In the genomic region with DNA sequence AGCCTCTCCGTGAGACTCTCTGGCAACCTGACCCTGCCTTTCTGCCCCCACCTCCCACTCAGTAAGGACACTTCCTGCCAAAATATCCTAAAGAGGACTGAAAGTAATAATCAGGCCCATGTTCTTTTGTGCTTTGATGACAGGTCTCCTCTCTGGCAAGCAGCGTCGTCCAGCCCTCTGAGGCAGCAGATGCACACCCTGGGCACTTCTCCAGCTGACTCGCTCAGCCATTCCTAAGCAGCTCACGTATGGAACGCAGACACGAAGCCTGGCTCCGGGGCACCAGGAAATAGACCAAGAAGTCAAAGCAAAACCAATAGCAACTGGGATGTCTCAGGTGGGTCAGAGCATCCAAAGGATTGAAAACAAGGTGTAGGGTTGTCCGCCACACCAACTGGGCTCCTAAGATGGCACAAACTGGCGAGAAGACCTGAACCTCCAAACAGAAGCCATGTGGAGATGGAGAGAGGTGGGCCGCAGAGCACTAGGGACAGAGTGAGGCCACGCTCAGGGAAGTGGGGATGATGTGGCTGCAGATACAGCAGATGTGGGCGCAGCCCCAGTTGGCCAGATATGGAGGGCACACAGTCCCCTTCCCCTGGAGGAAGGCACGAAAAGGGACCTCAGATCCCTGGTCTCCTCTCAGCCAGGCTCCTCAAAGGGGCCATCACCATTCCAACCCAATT, we compare ENCODE assay signal across 1 cellular context.
TF ChIP-seq lines count a peak whose summit lies in the region.

No MANE protein-coding gene starts in this region.

TF ChIP-seq in GM23338, 12 proteins besides CTCF, POLR2A, EP300 and RAD21:
- no peak for TF ChIP-seq ZNF114 (CRISPR knock-in tag; IDR thresholded peaks at IDR 0.05)
- no peak for TF ChIP-seq EZH2phosphoT487 (IDR thresholded peaks at IDR 0.05; ENCODE audit: unreplicated experiment)
- TF ChIP-seq, protein P1, sequence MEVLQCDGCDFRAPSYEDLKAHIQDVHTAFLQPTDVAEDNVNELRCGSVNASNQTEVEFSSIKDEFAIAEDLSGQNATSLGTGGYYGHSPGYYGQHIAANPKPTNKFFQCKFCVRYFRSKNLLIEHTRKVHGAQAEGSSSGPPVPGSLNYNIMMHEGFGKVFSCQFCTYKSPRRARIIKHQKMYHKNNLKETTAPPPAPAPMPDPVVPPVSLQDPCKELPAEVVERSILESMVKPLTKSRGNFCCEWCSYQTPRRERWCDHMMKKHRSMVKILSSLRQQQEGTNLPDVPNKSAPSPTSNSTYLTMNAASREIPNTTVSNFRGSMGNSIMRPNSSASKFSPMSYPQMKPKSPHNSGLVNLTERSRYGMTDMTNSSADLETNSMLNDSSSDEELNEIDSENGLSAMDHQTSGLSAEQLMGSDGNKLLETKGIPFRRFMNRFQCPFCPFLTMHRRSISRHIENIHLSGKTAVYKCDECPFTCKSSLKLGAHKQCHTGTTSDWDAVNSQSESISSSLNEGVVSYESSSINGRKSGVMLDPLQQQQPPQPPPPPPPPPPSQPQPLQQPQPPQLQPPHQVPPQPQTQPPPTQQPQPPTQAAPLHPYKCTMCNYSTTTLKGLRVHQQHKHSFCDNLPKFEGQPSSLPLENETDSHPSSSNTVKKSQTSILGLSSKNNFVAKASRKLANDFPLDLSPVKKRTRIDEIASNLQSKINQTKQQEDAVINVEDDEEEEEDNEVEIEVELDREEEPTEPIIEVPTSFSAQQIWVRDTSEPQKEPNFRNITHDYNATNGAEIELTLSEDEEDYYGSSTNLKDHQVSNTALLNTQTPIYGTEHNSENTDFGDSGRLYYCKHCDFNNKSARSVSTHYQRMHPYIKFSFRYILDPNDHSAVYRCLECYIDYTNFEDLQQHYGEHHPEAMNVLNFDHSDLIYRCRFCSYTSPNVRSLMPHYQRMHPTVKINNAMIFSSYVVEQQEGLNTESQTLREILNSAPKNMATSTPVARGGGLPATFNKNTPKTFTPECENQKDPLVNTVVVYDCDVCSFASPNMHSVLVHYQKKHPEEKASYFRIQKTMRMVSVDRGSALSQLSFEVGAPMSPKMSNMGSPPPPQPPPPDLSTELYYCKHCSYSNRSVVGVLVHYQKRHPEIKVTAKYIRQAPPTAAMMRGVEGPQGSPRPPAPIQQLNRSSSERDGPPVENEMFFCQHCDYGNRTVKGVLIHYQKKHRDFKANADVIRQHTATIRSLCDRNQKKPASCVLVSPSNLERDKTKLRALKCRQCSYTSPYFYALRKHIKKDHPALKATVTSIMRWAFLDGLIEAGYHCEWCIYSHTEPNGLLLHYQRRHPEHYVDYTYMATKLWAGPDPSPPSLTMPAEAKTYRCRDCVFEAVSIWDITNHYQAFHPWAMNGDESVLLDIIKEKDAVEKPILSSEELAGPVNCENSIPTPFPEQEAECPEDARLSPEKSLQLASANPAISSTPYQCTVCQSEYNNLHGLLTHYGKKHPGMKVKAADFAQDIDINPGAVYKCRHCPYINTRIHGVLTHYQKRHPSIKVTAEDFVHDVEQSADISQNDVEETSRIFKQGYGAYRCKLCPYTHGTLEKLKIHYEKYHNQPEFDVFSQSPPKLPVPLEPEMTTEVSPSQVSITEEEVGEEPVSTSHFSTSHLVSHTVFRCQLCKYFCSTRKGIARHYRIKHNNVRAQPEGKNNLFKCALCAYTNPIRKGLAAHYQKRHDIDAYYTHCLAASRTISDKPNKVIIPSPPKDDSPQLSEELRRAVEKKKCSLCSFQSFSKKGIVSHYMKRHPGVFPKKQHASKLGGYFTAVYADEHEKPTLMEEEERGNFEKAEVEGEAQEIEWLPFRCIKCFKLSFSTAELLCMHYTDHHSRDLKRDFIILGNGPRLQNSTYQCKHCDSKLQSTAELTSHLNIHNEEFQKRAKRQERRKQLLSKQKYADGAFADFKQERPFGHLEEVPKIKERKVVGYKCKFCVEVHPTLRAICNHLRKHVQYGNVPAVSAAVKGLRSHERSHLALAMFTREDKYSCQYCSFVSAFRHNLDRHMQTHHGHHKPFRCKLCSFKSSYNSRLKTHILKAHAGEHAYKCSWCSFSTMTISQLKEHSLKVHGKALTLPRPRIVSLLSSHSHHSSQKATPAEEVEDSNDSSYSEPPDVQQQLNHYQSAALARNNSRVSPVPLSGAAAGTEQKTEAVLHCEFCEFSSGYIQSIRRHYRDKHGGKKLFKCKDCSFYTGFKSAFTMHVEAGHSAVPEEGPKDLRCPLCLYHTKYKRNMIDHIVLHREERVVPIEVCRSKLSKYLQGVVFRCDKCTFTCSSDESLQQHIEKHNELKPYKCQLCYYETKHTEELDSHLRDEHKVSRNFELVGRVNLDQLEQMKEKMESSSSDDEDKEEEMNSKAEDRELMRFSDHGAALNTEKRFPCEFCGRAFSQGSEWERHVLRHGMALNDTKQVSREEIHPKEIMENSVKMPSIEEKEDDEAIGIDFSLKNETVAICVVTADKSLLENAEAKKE (CRISPR knock-in tag; IDR thresholded peaks at IDR 0.05): no peak
- TF ChIP-seq CREB1 (CRISPR knock-in tag; IDR thresholded peaks at IDR 0.05; ENCODE audit: low read depth): no peak
- TF ChIP-seq REST (IDR thresholded peaks at IDR 0.05; ENCODE audit: unreplicated experiment): no peak
- no peak for TF ChIP-seq POLR2AphosphoS5 (IDR thresholded peaks at IDR 0.05; ENCODE audit: low read depth)
- no peak for TF ChIP-seq ZNF331 (CRISPR knock-in tag; IDR thresholded peaks at IDR 0.05; ENCODE audit: low read depth)
- TF ChIP-seq, protein P2, sequence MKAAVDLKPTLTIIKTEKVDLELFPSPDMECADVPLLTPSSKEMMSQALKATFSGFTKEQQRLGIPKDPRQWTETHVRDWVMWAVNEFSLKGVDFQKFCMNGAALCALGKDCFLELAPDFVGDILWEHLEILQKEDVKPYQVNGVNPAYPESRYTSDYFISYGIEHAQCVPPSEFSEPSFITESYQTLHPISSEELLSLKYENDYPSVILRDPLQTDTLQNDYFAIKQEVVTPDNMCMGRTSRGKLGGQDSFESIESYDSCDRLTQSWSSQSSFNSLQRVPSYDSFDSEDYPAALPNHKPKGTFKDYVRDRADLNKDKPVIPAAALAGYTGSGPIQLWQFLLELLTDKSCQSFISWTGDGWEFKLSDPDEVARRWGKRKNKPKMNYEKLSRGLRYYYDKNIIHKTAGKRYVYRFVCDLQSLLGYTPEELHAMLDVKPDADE (IDR thresholded peaks at IDR 0.05): no peak
- TF ChIP-seq STAT1 (IDR thresholded peaks at IDR 0.05; ENCODE audit: unreplicated experiment): no peak
- TF ChIP-seq EZH2 (IDR thresholded peaks at IDR 0.05; ENCODE audit: low read depth, unreplicated experiment): no peak
- TF ChIP-seq NANOG (IDR thresholded peaks at IDR 0.05; ENCODE audit: borderline replicate concordance): no peak
- TF ChIP-seq JUNB (IDR thresholded peaks at IDR 0.05; ENCODE audit: unreplicated experiment): no peak
